ENCODE assay signal across 10 cellular contexts in the genomic region with DNA sequence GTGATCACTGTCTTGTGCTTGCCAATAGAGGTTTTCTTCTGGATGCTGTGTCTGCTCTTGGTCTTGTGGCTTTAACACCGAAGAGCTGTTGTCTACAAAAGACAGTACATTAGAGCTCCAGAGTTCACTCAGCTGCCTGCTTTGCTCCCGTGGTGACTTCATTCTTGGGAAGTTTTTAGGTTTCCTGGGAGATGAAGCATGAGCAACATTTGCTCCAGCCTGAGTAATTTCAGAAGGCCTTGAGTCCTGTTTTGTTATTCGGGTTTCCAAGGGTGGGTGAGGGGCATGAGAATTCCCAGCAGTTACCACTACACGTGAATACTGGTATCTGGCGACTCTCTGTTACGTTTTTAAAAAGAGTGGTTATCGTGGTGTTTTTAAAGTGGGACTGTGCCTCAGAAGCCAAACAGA.
A peak's percentile ranks its signal among the peaks of the same experiment; 100 is the strongest.
DNase-seq lines count a peak whose midpoint lies in the region; ATAC-seq, FAIRE-seq and TF ChIP-seq lines count a peak whose summit lies in the region.
"Had no signal": no experiment of that assay in that cellular context is flagged by ENCODE, and none has a peak within 500 bp of the region (broad histone marks: within the 10 kb centered on the region; RNA-seq: fewer than 3 reads in every experiment).

No MANE protein-coding gene starts in this region.

- DNase-seq in M059J (ENCODE audit: low read depth) (peak; percentile 97), epidermal melanocyte (ENCODE audit: insufficient read length, low spot score) (peak; percentile 28), mesothelial cell of epicardium (ENCODE audit: low spot score in 2 of 2, unreplicated experiment in 2 of 2) (no peak), transverse colon (no peak), GM12892 (ENCODE audit: insufficient read length) (no peak), NCI-H345 treated with DMSO at 0.1 percent for 48 hours (lab: John Stamatoyannopoulos, UW; ENCODE audit: unreplicated experiment) (no peak)
- DNase-seq in activated naive CD4-positive, alpha-beta T cell treated with anti-CD3 and anti-CD28 coated beads, Interleukin-2, amount 50 U/mL, for 16 hours, result no peak
- DNase-seq: activated CD4-positive, alpha-beta T cell treated with anti-CD3 and anti-CD28 coated beads for 1 hour; MM.1S had no signal

- peaks cover 56% of the 10 kb centered on the region for H3K4me1 Mint-ChIP-seq in mesothelial cell of epicardium

- no peaks in the 10 kb centered on the region for H3K36me3 ChIP-seq in transverse colon

- no peaks in the 10 kb centered on the region for H3K27me3 Mint-ChIP-seq in mesothelial cell of epicardium (ENCODE audit: low read depth)

- TF ChIP-seq POLR2A in transverse colon (IDR thresholded peaks at IDR 0.05), result no peak
- TF ChIP-seq POLR2A in GM12892 (IDR thresholded peaks at IDR 0.05; ENCODE audit: low read depth, low read length), result no peak

- peaks cover 4% of the 10 kb centered on the region for H3K36me3 Mint-ChIP-seq in mesothelial cell of epicardium

- H3K9me3 ChIP-seq in transverse colon, result no peaks in the 10 kb centered on the region

- TF ChIP-seq EP300 in transverse colon (IDR thresholded peaks at IDR 0.05; ENCODE audit: low read depth), result peak; percentile 69

- no peaks in the 10 kb centered on the region for H3K27me3 ChIP-seq in transverse colon

- no peaks in the 10 kb centered on the region for H3K9me3 Mint-ChIP-seq in mesothelial cell of epicardium

- H3K4me3 Mint-ChIP-seq in mesothelial cell of epicardium, result peak overlapping the region; percentile 18

- intact Hi-C loops in transverse colon (cut with DNase I; ENCODE audit: low total_unique reads), result no loop called here

- no peak for FAIRE-seq in GM12892 (lab: Jason Lieb, UNC)

- peak overlapping the region; percentile 71 to 84 (median 78) for H3K27ac ChIP-seq in transverse colon

- peak overlapping the region; percentile 86 for H3K27ac Mint-ChIP-seq in mesothelial cell of epicardium

- H3K4me1 ChIP-seq in transverse colon, result peaks cover 27 to 70% (median 45%) of the 10 kb centered on the region in 4 donors

- peak overlapping the region in 1 of 4 donors; percentile 9 for H3K4me3 ChIP-seq in transverse colon

- in situ Hi-C loops in transverse colon (cut with MboI; ENCODE audit: low pct_ligation_motif_present in 1 of 4, low pct_unique_long_range_greater_than_20kb in 1 of 4, low sequenced_read_pairs in 3 of 4), result no loop called here

- TF ChIP-seq CTCF in mesothelial cell of epicardium (IDR thresholded peaks at IDR 0.05; ENCODE audit: unreplicated experiment) (no peak), transverse colon (IDR thresholded peaks at IDR 0.05) (no peak)

- ATAC-seq in esophagus mucosa, result no peak

- 32 to 43% methylated on average over 5 to 7 of the region's 7 CpGs for WGBS in transverse colon (ENCODE audit: low coverage in 1 of 2), 2 donors

Comparison
In these comparisons a context has a peak if more than half of its experiments do, and no peak if none do; other contexts are left out.
1. DNase-seq: peak in M059J (single experiment) and epidermal melanocyte (single experiment); none in mesothelial cell of epicardium (0 of 2), transverse colon (single experiment), activated naive CD4-positive, alpha-beta T cell treated with anti-CD3 and anti-CD28 coated beads, Interleukin-2, amount 50 U/mL, for 16 hours (single experiment), GM12892 (single experiment) and NCI-H345 treated with DMSO at 0.1 percent for 48 hours (single experiment).